1 cellular context compared by ENCODE assay signal in the genomic region with DNA sequence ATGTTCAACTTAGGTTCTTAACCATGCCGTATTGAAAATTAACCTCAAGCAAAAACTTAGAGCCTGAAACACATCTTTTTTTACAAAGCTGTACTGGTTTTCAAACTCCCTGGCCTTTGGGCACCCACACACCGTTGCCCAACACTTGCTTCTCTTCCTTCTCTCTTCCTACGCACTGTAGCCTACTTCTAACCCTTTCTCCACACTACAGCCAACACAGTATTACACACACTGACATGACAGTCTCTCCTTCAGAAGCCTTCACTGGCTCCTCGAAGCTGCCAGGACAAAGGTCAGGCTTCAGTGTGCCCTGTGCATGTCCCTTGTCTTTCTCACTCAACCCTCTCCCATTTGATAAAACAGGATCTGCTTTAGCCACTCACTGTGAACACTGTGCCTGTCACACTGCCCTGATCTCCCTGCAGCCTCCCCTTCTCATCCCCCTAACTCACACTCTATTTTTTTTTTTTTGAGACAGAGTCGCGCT.
TF ChIP-seq lines count a peak whose summit lies in the region.

No MANE protein-coding gene starts in this region.

TF ChIP-seq in HepG2, 621 proteins besides CTCF, POLR2A, EP300 and RAD21:
- TF ChIP-seq, protein P1, sequence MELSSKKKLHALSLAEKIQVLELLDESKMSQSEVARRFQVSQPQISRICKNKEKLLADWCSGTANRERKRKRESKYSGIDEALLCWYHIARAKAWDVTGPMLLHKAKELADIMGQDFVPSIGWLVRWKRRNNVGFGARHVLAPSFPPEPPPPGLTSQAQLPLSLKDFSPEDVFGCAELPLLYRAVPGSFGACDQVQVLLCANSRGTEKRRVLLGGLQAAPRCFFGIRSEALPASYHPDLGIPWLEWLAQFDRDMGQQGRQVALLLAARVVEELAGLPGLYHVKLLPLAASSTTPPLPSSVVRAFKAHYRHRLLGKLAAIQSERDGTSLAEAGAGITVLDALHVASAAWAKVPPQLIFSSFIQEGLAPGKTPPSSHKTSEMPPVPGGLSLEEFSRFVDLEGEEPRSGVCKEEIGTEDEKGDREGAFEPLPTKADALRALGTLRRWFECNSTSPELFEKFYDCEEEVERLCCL (CRISPR knock-in tag; IDR thresholded peaks at IDR 0.05; ENCODE audit: borderline replicate concordance) = no peak
- TF ChIP-seq, protein P2, sequence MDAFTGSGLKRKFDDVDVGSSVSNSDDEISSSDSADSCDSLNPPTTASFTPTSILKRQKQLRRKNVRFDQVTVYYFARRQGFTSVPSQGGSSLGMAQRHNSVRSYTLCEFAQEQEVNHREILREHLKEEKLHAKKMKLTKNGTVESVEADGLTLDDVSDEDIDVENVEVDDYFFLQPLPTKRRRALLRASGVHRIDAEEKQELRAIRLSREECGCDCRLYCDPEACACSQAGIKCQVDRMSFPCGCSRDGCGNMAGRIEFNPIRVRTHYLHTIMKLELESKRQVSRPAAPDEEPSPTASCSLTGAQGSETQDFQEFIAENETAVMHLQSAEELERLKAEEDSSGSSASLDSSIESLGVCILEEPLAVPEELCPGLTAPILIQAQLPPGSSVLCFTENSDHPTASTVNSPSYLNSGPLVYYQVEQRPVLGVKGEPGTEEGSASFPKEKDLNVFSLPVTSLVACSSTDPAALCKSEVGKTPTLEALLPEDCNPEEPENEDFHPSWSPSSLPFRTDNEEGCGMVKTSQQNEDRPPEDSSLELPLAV (CRISPR knock-in tag; conservative IDR thresholded peaks at IDR 0.05; ENCODE audit: low read depth) = no peak
